8 cellular contexts compared by ENCODE assay signal in genomic region chr10:18140957-18141888, GRCh38. TPM values are rescaled to one million over a fixed set of nuclear protein-coding genes. Genes with fewer than 3 reads are reported as not detected.
DNase-seq lines count a peak whose midpoint lies in the region; ATAC-seq and TF ChIP-seq lines count a peak whose summit lies in the region.

No MANE protein-coding gene starts in this region.

- peak overlapping the region; percentile 71 for H2AFZ ChIP-seq in GM23248

- H3K36me3 ChIP-seq in GM23248 (ENCODE audit: low read depth) = no peaks in the 10 kb centered on the region
- no peaks in the 10 kb centered on the region for H3K36me3 ChIP-seq in body of pancreas (replicated peaks in 1 of 2; ENCODE audit: insufficient read depth in 1 of 2, low read depth in 2 of 2)
- no peaks in the 10 kb centered on the region for H3K36me3 ChIP-seq in iPS-15b (ENCODE audit: control insufficient read depth, insufficient read depth, low read length)

- intact Hi-C loops in body of pancreas (cut with DNase I) = no loop called here

- DNase-seq in GM23248 = no peak
- DNase-seq in body of pancreas = peak; percentile 33 to 46 (median 36)
- no peak for DNase-seq in skeletal muscle cell (ENCODE audit: low read depth)
- no peak for DNase-seq in activated T-cell treated with anti-CD3 and anti-CD28 coated beads, Interleukin-2, amount 50 U/mL, for 1 hour

- H3K4me1 ChIP-seq in GM23248 (ENCODE audit: insufficient read depth) (no peaks in the 10 kb centered on the region), body of pancreas (peaks cover 25% of the 10 kb centered on the region), iPS-15b (ENCODE audit: control insufficient read depth, insufficient read depth, low read length) (peaks cover 11% of the 10 kb centered on the region)

- H3K4me3 ChIP-seq in GM23248 = peak overlapping the region; percentile 73
- H3K4me3 ChIP-seq in body of pancreas = peak overlapping the region; percentile 72 to 73
- peak overlapping the region; percentile 82 for H3K4me3 ChIP-seq in iPS-15b (ENCODE audit: low read depth, low read length)
- peak overlapping the region; percentile 58 for H3K4me3 ChIP-seq in skeletal muscle cell (ENCODE audit: low read depth, low read length)

- peak; percentile 17 for ATAC-seq in body of pancreas
- no peak for ATAC-seq in GM21528 (IDR thresholded peaks at IDR 0.05; ENCODE audit: low FRiP score, unreplicated experiment)
- no peak for ATAC-seq in HG03469 (IDR thresholded peaks at IDR 0.05; ENCODE audit: unreplicated experiment)
- ATAC-seq in GM18505 (IDR thresholded peaks at IDR 0.05; ENCODE audit: unreplicated experiment) = no peak

- 22 to 30% methylated on average over 30 to 41 of the region's 41 CpGs for WGBS in GM23248 (ENCODE audit: low coverage in 1 of 2, low lambda C conversion rate in 2 of 2, missing lambda C conversion rate in 2 of 2), 2 experiments
- WGBS in body of pancreas, 2 donors = 1 to 3% methylated on average over 27 to 40 of the region's 41 CpGs

- no peaks in the 10 kb centered on the region for H4K20me1 ChIP-seq in GM23248 (ENCODE audit: insufficient read depth)

- H3F3A ChIP-seq in GM23248 (ENCODE audit: insufficient read depth) = peaks cover 11% of the 10 kb centered on the region; the same call in 1 of the 2 replicates

- no peak overlapping the region for H3K27ac ChIP-seq in GM23248
- H3K27ac ChIP-seq in body of pancreas = peak overlapping the region; percentile 51 to 88 (median 86)

- no peak for TF ChIP-seq CTCF in body of pancreas (IDR thresholded peaks at IDR 0.05)

- no peaks in the 10 kb centered on the region for H3K79me2 ChIP-seq in GM23248 (ENCODE audit: insufficient read depth)

- H3K27me3 ChIP-seq in GM23248 (replicated peaks; ENCODE audit: insufficient read depth) (peaks cover 18% of the 10 kb centered on the region), body of pancreas (no peaks in the 10 kb centered on the region), iPS-15b (ENCODE audit: control insufficient read depth, insufficient read depth, low read length) (peaks cover 25% of the 10 kb centered on the region)

- in situ Hi-C loops in GM23248 (cut with MboI) = no loop called here

- no peaks in the 10 kb centered on the region for H3K9me3 ChIP-seq in GM23248 (ENCODE audit: low read depth)
- no peaks in the 10 kb centered on the region for H3K9me3 ChIP-seq in body of pancreas
- H3K9me3 ChIP-seq in iPS-15b (ENCODE audit: control insufficient read depth, insufficient read depth, low read length) = no peaks in the 10 kb centered on the region

- H3K9me2 ChIP-seq in GM23248 (ENCODE audit: insufficient read depth) = no peaks in the 10 kb centered on the region

- peak overlapping the region; percentile 77 for H3K4me2 ChIP-seq in GM23248 (ENCODE audit: unreplicated experiment)

- H3K9ac ChIP-seq in GM23248 (peak overlapping the region; percentile 32), iPS-15b (ENCODE audit: low read depth, low read length) (no peak overlapping the region)

- TF ChIP-seq POLR2A in body of pancreas (IDR thresholded peaks at IDR 0.05) (peak; percentile 7 to 57 (median 35)), GM18505 (IDR thresholded peaks at IDR 0.05; ENCODE audit: borderline replicate concordance, extremely low read depth, insufficient read depth, insufficient read length) (no peak)

RNA-seq across cellular contexts. Expression of gene CACNB2, which starts 1.0 kb away (rescaled TPM):
- 0.32 and 3.7 TPM in 2 replicates for total RNA-seq in GM23248 (2014; rRNA removed; shearing (Covaris generic))
- 0.23 and 0.31 TPM in 2 replicates for polyA plus RNA-seq in GM23248 (2016; fragmentation: Nextera tagmentation; extraction: Ambion mirVana)
- total RNA-seq in body of pancreas = 10 to 100 TPM; 12.5 to 12.7 TPM

Comparison
In these comparisons a context has a peak if more than half of its experiments do, and no peak if none do; other contexts are left out.
1. DNase-seq: peak in body of pancreas (4 of 4); none in GM23248 (single experiment), skeletal muscle cell (single experiment) and activated T-cell treated with anti-CD3 and anti-CD28 coated beads, Interleukin-2, amount 50 U/mL, for 1 hour (single experiment).
2. Peak in every context shown above with its lines, with median percentiles within 50 percentile points of each other: H3K4me3 ChIP-seq.